Comparison of ENCODE assay signal across 8 cellular contexts in the genomic region with DNA sequence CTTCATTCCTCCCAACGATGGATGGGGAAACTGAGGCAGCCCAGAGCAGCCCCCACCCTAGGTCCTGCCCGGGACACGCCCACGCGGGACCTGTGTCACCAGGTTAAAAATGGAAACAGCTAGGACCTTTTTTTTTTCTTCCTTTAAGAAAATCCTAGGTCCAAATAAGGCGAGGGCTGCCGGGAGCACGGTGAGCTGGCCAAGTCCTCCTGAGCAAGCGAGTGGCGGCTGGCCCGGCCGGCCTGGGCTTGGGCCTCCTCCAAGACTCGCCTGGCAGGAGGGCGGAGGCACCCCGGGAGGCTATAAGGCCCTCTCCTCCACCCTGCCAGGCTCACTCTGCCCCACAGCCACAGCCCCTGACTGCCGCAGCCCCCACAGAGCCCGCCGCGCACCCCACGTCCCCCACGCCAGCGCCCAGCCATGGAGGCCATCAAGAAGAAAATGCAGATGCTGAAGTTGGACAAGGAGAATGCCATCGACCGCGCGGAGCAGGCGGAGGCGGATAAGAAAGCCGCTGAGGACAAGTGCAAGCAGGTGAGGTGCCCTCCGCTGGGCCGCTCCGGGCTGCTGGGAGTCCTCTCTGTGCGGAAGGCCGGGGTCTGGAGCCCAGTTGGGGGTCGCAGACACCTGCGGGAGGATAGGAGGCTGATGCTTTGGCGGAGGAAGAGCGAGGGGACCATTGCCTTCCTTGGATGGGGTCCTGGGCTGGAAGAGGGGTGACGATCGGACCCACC. TPM values are rescaled to one million over a fixed set of nuclear protein-coding genes. Genes with fewer than 3 reads are reported as not detected.
DNase-seq lines count a peak whose midpoint lies in the region; ATAC-seq, FAIRE-seq and TF ChIP-seq lines count a peak whose summit lies in the region.

No MANE protein-coding gene starts in this region.

- no peak overlapping the region for H3K4me3 Mint-ChIP-seq in H9

- H3K36me3 ChIP-seq in MG63: peaks cover 35% of the 10 kb centered on the region
- H3K36me3 ChIP-seq in H1 (ENCODE audit: control insufficient read depth in 2 of 4, insufficient read depth in 4 of 4, low read length in 3 of 4): no peaks in the 10 kb centered on the region

- no peak overlapping the region for H3K27ac Mint-ChIP-seq in H9

- peaks cover 4 to 7% of the 10 kb centered on the region in 2 experiments for H3K9me3 Mint-ChIP-seq in H9

- H3K14ac ChIP-seq in H1 (ENCODE audit: insufficient read length) (no peak overlapping the region), H9 (ENCODE audit: insufficient read depth, low read length) (no peak overlapping the region)

- H3K18ac ChIP-seq in H1 (ENCODE audit: extremely low read depth, low read length): no peak overlapping the region; the same call in 1 of the 2 replicates
- no peak overlapping the region for H3K18ac ChIP-seq in H9 (ENCODE audit: insufficient read length, low read depth, low read length)

- no peak for TF ChIP-seq RAD21 in H1 (IDR thresholded peaks at IDR 0.05 in 1 of 2, conservative IDR thresholded peaks at IDR 0.05 in 1 of 2; ENCODE audit: low read depth in 2 of 2, low read length in 2 of 2)

- H2BK5ac ChIP-seq in H1 (ENCODE audit: low read depth, low read length) (peak overlapping the region; percentile 90; the same call in 1 of the 2 replicates), H9 (ENCODE audit: insufficient read length, low read length) (no peak overlapping the region)

- TF ChIP-seq CTCF in AG04450 (IDR thresholded peaks at IDR 0.05; ENCODE audit: low read depth, low read length) (no peak), H1 (IDR thresholded peaks at IDR 0.05; ENCODE audit: control extremely low read depth in 1 of 3, insufficient read depth in 1 of 3, low read depth in 1 of 3, low read length in 3 of 3) (no peak), H9 (conservative IDR thresholded peaks at IDR 0.05) (no peak), GM10248 (IDR thresholded peaks at IDR 0.05; ENCODE audit: control extremely low read depth, extremely low read depth, low read depth, missing control alignments) (no peak)

- H3K4ac ChIP-seq in H1 (replicated peaks; ENCODE audit: insufficient read length, low read depth, low read length): no peak overlapping the region
- H3K4ac ChIP-seq in H9 (ENCODE audit: low read depth, low read length): no peak overlapping the region

- TF ChIP-seq EP300 in H1 (IDR thresholded peaks at IDR 0.05; ENCODE audit: borderline replicate concordance in 1 of 2, low read depth in 2 of 2, low read length in 2 of 2): no peak

- H3K9me3 ChIP-seq in AG04450 (ENCODE audit: control insufficient read depth, insufficient read depth, low read length) (peaks cover 11% of the 10 kb centered on the region), MG63 (peaks cover 3% of the 10 kb centered on the region; the same call in 1 of the 2 replicates), H1 (ENCODE audit: insufficient read depth in 2 of 2, low read depth in 1 of 2, low read length in 1 of 2) (no peaks in the 10 kb centered on the region; a peak in 2 of 4 replicates), H9 (ENCODE audit: control insufficient read depth, low read depth, low read length) (no peaks in the 10 kb centered on the region)

- H4K20me1 ChIP-seq in H1 (replicated peaks in 1 of 2; ENCODE audit: control insufficient read depth in 1 of 2, insufficient read depth in 2 of 2, low read length in 2 of 2): peaks cover 0 to 4% of the 10 kb centered on the region in 2 experiments
- no peaks in the 10 kb centered on the region for H4K20me1 ChIP-seq in H9 (ENCODE audit: control insufficient read depth, insufficient read depth, insufficient read length)

- H3K27me3 ChIP-seq in AG04450 (ENCODE audit: control insufficient read depth, insufficient read depth, low read length): no peaks in the 10 kb centered on the region
- H3K27me3 ChIP-seq in MG63: no peaks in the 10 kb centered on the region
- no peaks in the 10 kb centered on the region for H3K27me3 ChIP-seq in H1 (replicated peaks in 1 of 4; ENCODE audit: control insufficient read depth in 3 of 4, extremely low read depth in 1 of 4, insufficient read depth in 3 of 4, low read length in 3 of 4)
- no peaks in the 10 kb centered on the region for H3K27me3 ChIP-seq in H9 (ENCODE audit: insufficient read depth, low read length)

- H3K4me3 ChIP-seq in AG04450 (ENCODE audit: low read depth, low read length) (peak overlapping the region; percentile 90), MG63 (peak overlapping the region; percentile 97), H1 (ENCODE audit: extremely low read depth in 1 of 4, insufficient read depth in 2 of 4, low read depth in 3 of 4, low read length in 4 of 4) (no peak overlapping the region)

- no peak overlapping the region for H3K4me2 ChIP-seq in H1 (ENCODE audit: insufficient read depth in 1 of 2, low read depth in 2 of 2, low read length in 2 of 2)
- no peak overlapping the region for H3K4me2 ChIP-seq in H9 (ENCODE audit: insufficient read depth, insufficient read length, low read length)

- H4K8ac ChIP-seq in H1 (ENCODE audit: extremely low read depth, insufficient read depth, low read length) (0 out of 2 replicates have a peak overlapping the region, but pooled peaks have one; percentile 38), H9 (replicated peaks; ENCODE audit: insufficient read length, low read depth, low read length) (no peak overlapping the region)

- H2BK15ac ChIP-seq in H1 (ENCODE audit: low read length): peak overlapping the region; percentile 99; the same call in 1 of the 2 replicates
- H2BK15ac ChIP-seq in H9 (ENCODE audit: low read depth, low read length): no peak overlapping the region

- CTCF ChIA-PET in AG04450 (lab: Charles Lee) (interaction anchor here (1.0 kb wide), 1 partner anchor 115 kb away, joined by 4 read pairs; no protein-coding TSS in a partner anchor), H1 (lab: Charles Lee; ENCODE audit: partially characterized antibody) (interaction anchor here (1.0 kb wide), 1 partner anchor 50 kb away, joined by 4 read pairs; no protein-coding TSS in a partner anchor), GM10248 (lab: Yijun Ruan, JAX) (interaction anchor here (1.5 to 3.5 kb wide), 4 partner anchors 26 to 438 kb away, joined by 3 to 15 read pairs (median 11); a partner anchor contains a TSS)

- no peak for ATAC-seq in HG03097 (IDR thresholded peaks at IDR 0.05; ENCODE audit: low FRiP score, unreplicated experiment)

- H2AK5ac ChIP-seq in H1 (ENCODE audit: low read depth, low read length): peak overlapping the region; percentile 94
- H2AK5ac ChIP-seq in H9 (ENCODE audit: insufficient read length, low read length): no peak overlapping the region

- no peak for TF ChIP-seq POLR2A in H1 (IDR thresholded peaks at IDR 0.05; ENCODE audit: control extremely low read depth in 1 of 2, low read depth in 2 of 2, low read length in 2 of 2)

- H3K9ac ChIP-seq in H1 (replicated peaks in 1 of 4; ENCODE audit: extremely low read depth in 1 of 4, low read depth in 3 of 4, low read length in 3 of 4): no peak overlapping the region
- H3K9ac ChIP-seq in H9 (ENCODE audit: extremely low read depth, insufficient read length, low read length): no peak overlapping the region

- H4K91ac ChIP-seq in H1 (replicated peaks; ENCODE audit: insufficient read length, low read length) (no peak overlapping the region), H9 (ENCODE audit: insufficient read length, low read depth, low read length) (no peak overlapping the region)

- H3T11ph ChIP-seq in H9 (ENCODE audit: low read length): no peak overlapping the region

- H3K79me1 ChIP-seq in H1 (ENCODE audit: low read depth, low read length) (no peaks in the 10 kb centered on the region), H9 (ENCODE audit: insufficient read depth, low read depth, low read length, poor library complexity, severe bottlenecking) (no peaks in the 10 kb centered on the region)

- peaks cover 12% of the 10 kb centered on the region for H3K23me2 ChIP-seq in H1 (ENCODE audit: low read depth, low read length)
- no peaks in the 10 kb centered on the region for H3K23me2 ChIP-seq in H9 (ENCODE audit: insufficient read length, low read depth, low read length, poor library complexity, severe bottlenecking)

- H3K56ac ChIP-seq in H1 (replicated peaks; ENCODE audit: insufficient read length, low read depth, low read length): no peak overlapping the region
- no peak overlapping the region for H3K56ac ChIP-seq in H9 (ENCODE audit: insufficient read length, low read depth, low read length)

- H3K27me3 Mint-ChIP-seq in H9 (ENCODE audit: low read depth): no peaks in the 10 kb centered on the region; the same call in 1 of the 2 replicates

- H2BK12ac ChIP-seq in H1 (ENCODE audit: low read depth, low read length) (peak overlapping the region; percentile 96; the same call in 1 of the 2 replicates), H9 (ENCODE audit: insufficient read length, low read depth, low read length) (no peak overlapping the region)

- no peaks in the 10 kb centered on the region for H3K79me2 ChIP-seq in H1 (ENCODE audit: control insufficient read depth in 1 of 2, insufficient read depth in 2 of 2, low read length in 2 of 2)
- no peaks in the 10 kb centered on the region for H3K79me2 ChIP-seq in H9 (ENCODE audit: insufficient read depth, low read length)

- peaks cover 0 to 5% (median 0%) of the 10 kb centered on the region in 4 experiments; a peak in 3 of 7 replicates for H3K4me1 ChIP-seq in H1 (replicated peaks in 1 of 4; ENCODE audit: control insufficient read depth in 3 of 4, insufficient read depth in 4 of 4, low read length in 3 of 4)
- peaks cover 4% of the 10 kb centered on the region; the same call in 1 of the 2 replicates for H3K4me1 ChIP-seq in H9 (ENCODE audit: insufficient read depth, low read length)

- no peak overlapping the region for H2AFZ ChIP-seq in H1 (ENCODE audit: low read length)
- H2AFZ ChIP-seq in H9 (ENCODE audit: low read length): no peak overlapping the region

- POLR2A ChIA-PET in AG04450 (lab: Yijun Ruan, JAX): interaction anchor here (0.6 to 4.6 kb wide), 8 partner anchors 9 to 975 kb away, joined by 3 to 52 read pairs (median 4); a partner anchor contains a TSS
- POLR2A ChIA-PET in H1 (lab: Charles Lee; ENCODE audit: partially characterized antibody): interaction anchor here (1.5 to 7.3 kb wide), 2 partner anchors 8 to 32 kb away, joined by 4 to 99 read pairs; a partner anchor contains a TSS
- POLR2A ChIA-PET in GM10248 (lab: Yijun Ruan, JAX): no interaction called here

- WGBS in H1 (ENCODE audit: extremely low coverage in 1 of 2, insufficient coverage in 1 of 2, insufficient read length in 1 of 2, insufficient replicate concordance in 2 of 2, low coverage in 1 of 2, low lambda C conversion rate in 2 of 2, missing lambda C conversion rate in 1 of 2), 2 experiments: 93% methylated on average over 25 of the region's 40 CpGs; no CpG with 5 or more reads in 1 of the 2 experiments
- WGBS in H9 (ENCODE audit: extremely low coverage, insufficient read length, low lambda C conversion rate): no CpG with 5 or more reads among the region's 40 CpGs

- no peak overlapping the region for H2BK20ac ChIP-seq in H1 (ENCODE audit: low read length)
- H2BK20ac ChIP-seq in H9 (ENCODE audit: low read depth, low read length, poor library complexity, severe bottlenecking): no peak overlapping the region

- H2BK120ac ChIP-seq in H1 (replicated peaks; ENCODE audit: low read depth, low read length) (no peak overlapping the region), H9 (ENCODE audit: low read depth, low read length, poor library complexity, severe bottlenecking) (no peak overlapping the region)

- peaks cover 13 to 18% of the 10 kb centered on the region in 2 experiments for H3K4me1 Mint-ChIP-seq in H9

- H4K5ac ChIP-seq in H1 (ENCODE audit: insufficient read length, low read depth, low read length): no peak overlapping the region
- H4K5ac ChIP-seq in H9 (ENCODE audit: insufficient read length, low read depth, low read length): no peak overlapping the region

- H3K23ac ChIP-seq in H1 (ENCODE audit: insufficient read length) (no peak overlapping the region), H9 (ENCODE audit: insufficient read length, low read depth, low read length) (no peak overlapping the region)

- FAIRE-seq in H1 (lab: Jason Lieb, UNC): no peak

- no peaks in the 10 kb centered on the region for H3K36me3 Mint-ChIP-seq in H9 (ENCODE audit: insufficient read depth in 1 of 3, low read depth in 3 of 3)

- peak overlapping the region; percentile 83 for H3K27ac ChIP-seq in AG04450 (ENCODE audit: low read depth, low read length)
- H3K27ac ChIP-seq in H1 (ENCODE audit: low read depth, low read length): no peak overlapping the region
- no peak overlapping the region for H3K27ac ChIP-seq in H9 (ENCODE audit: insufficient read length, low read depth, low read length)

- DNase-seq in AG04450 (ENCODE audit: low read depth, low spot score): peak; percentile 82
- peak; percentile 99 for DNase-seq in MG63
- no peak for DNase-seq in H1 (ENCODE audit: low read depth in 1 of 2, low spot score in 2 of 2)
- DNase-seq in mucosa of gallbladder (ENCODE audit: low spot score): peak; percentile 85
- DNase-seq in H9: no peak
- DNase-seq in GM10248 (ENCODE audit: extremely low spot score): no peak
- DNase-seq in activated CD4-positive, alpha-beta T cell treated with anti-CD3 and anti-CD28 coated beads for 48 hours: no peak

RNA-seq across cellular contexts. Expression of a gene that starts 8.9 kb away (rescaled TPM):
- polyA plus RNA-seq in AG04450 (2011; rRNA removed) (1,635 and 2,058 TPM in 2 replicates), H1 (2011; rRNA removed) (119 and 160 TPM in 2 replicates)
- 838 and 1,049 TPM in 2 replicates for polyA minus RNA-seq in AG04450 (2011; rRNA and poly(A)+ RNA removed)
- total RNA-seq in MG63 (2014; rRNA removed; shearing (Covaris generic); ENCODE audit: low replicate concordance): 1,104 and 1,574 TPM in 2 replicates
- total RNA-seq in H1 (2021; fragmentation: NEBNext Ultra II Directional; extraction: Animal tissue kit (Norgen Biotek cat#: 25700)): 348 and 359 TPM in 2 replicates
- 268 TPM for polyA plus RNA-seq in H1 (2011; cell fraction: cytosol; rRNA removed)
- 136 TPM for polyA plus RNA-seq in H1 (2011; cell fraction: nucleus; rRNA removed)
- polyA plus RNA-seq in H1 (2012, experiment 1 of 2): 285 to 453 TPM (median 363 TPM) in 4 replicates
- polyA plus RNA-seq in H1 (2012, experiment 2 of 2): 103 TPM
- 355 TPM for polyA plus RNA-seq in H1 (2013, experiment 1 of 2)
- 353 TPM for polyA plus RNA-seq in H1 (2013, experiment 2 of 2)
- polyA minus RNA-seq in H1 (2011; rRNA and poly(A)+ RNA removed): 99.0 and 99.9 TPM in 2 replicates
- polyA minus RNA-seq in H1 (2011; cell fraction: cytosol; rRNA and poly(A)+ RNA removed): 150 TPM
- 128 TPM for polyA minus RNA-seq in H1 (2011; cell fraction: nucleus; rRNA and poly(A)+ RNA removed)
- total RNA-seq in mucosa of gallbladder (349 TPM), H9 (2021) (431 TPM in 2 replicates)

RNA-seq across cellular contexts. Expression of a gene that starts 44.3 kb away (rescaled TPM):
- 107 and 109 TPM in 2 replicates for polyA plus RNA-seq in AG04450 (2011; rRNA removed)
- 149 and 157 TPM in 2 replicates for polyA minus RNA-seq in AG04450 (2011; rRNA and poly(A)+ RNA removed)
- total RNA-seq in MG63 (2014; rRNA removed; shearing (Covaris generic); ENCODE audit: low replicate concordance): 134 and 149 TPM in 2 replicates
- total RNA-seq in H1 (2021; fragmentation: NEBNext Ultra II Directional; extraction: Animal tissue kit (Norgen Biotek cat#: 25700)): 90.1 and 97.0 TPM in 2 replicates
- polyA plus RNA-seq in H1 (2011; rRNA removed): 52.4 and 65.8 TPM in 2 replicates
- polyA plus RNA-seq in H1 (2011; cell fraction: cytosol; rRNA removed): 71.4 TPM
- polyA plus RNA-seq in H1 (2011; cell fraction: nucleus; rRNA removed): 44.6 TPM
- polyA plus RNA-seq in H1 (2012, experiment 1 of 2): 67.2 to 107 TPM (median 88.1 TPM) in 4 replicates
- 27.2 TPM for polyA plus RNA-seq in H1 (2012, experiment 2 of 2)
- polyA plus RNA-seq in H1 (2013, experiment 1 of 2): 45.2 TPM
- 46.9 TPM for polyA plus RNA-seq in H1 (2013, experiment 2 of 2)
- polyA minus RNA-seq in H1 (2011; rRNA and poly(A)+ RNA removed): 123 and 128 TPM in 2 replicates
- polyA minus RNA-seq in H1 (2011; cell fraction: cytosol; rRNA and poly(A)+ RNA removed): 77.6 TPM
- polyA minus RNA-seq in H1 (2011; cell fraction: nucleus; rRNA and poly(A)+ RNA removed): 46.2 TPM
- total RNA-seq in mucosa of gallbladder: 78.4 TPM
- 93.8 and 103 TPM in 2 replicates for total RNA-seq in H9 (2021)

Comparison
In these comparisons a context has a peak if more than half of its experiments do, and no peak if none do; other contexts are left out.
1. DNase-seq: peak in AG04450 (single experiment), MG63 (single experiment) and mucosa of gallbladder (single experiment); none in H1 (0 of 2), H9 (single experiment), GM10248 (single experiment) and activated CD4-positive, alpha-beta T cell treated with anti-CD3 and anti-CD28 coated beads for 48 hours (single experiment).
2. H3K4me3 ChIP-seq: peak in AG04450 (single experiment) and MG63 (single experiment); none in H1 (0 of 4).